8 cellular contexts compared by ENCODE assay signal in the genomic region with DNA sequence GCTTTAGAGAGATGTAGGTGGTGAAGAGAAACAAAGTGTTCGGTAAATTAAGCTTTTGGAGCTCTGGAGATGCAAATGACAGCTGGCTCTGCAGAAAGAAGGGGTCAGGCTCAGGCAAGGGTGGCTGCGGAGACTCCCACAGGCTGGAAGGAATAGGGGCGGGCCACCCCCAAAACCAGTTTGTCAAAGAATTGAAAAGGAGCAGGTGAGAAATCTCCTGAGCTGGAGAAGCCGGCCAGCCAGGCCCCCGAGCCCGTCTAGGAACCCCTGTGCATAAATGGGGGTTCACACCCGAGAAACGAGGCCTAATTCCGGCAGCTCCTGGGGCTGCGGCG. TPM values are rescaled to one million over a fixed set of nuclear protein-coding genes. Genes with fewer than 3 reads are reported as not detected.
A peak's percentile ranks its signal among the peaks of the same experiment; 100 is the strongest.
DNase-seq lines count a peak whose midpoint lies in the region; ATAC-seq, FAIRE-seq and TF ChIP-seq lines count a peak whose summit lies in the region.

No MANE protein-coding gene starts in this region.

- POLR2A ChIA-PET in A549 (lab: Yijun Ruan, JAX): interaction anchor here (1.8 kb wide), 1 partner anchor 13 kb away, joined by 9 read pairs; a partner anchor contains a TSS
- POLR2A ChIA-PET in activated CD4-positive, alpha-beta memory T cell treated with anti-CD3 and anti-CD28 coated beads for 36 hours (lab: Charles Lee): interaction anchor here (2.9 kb wide), 1 partner anchor 13 kb away, joined by 32 read pairs; a partner anchor contains a TSS

- intact Hi-C loops in activated CD4-positive, alpha-beta memory T cell treated with anti-CD3 and anti-CD28 coated beads for 36 hours (cut with micrococcal nuclease): loop anchor here (1.0 to 5.0 kb wide), 3 partner anchors 13 to 984 kb away; a partner anchor contains a TSS

- H3K4me1 ChIP-seq in A549: 0 out of 3 replicates have a peak, but pooled peaks cover 9% of the 10 kb centered on the region
- peaks cover 2 to 37% (median 2%) of the 10 kb centered on the region in 3 donors for H3K4me1 ChIP-seq in gastroesophageal sphincter
- peaks cover 4% of the 10 kb centered on the region for H3K4me1 ChIP-seq in parathyroid adenoma

- peak overlapping the region; percentile 91 for H2AFZ ChIP-seq in parathyroid adenoma

- H3K4me3 ChIP-seq in A549 (peak overlapping the region; percentile 96), gastroesophageal sphincter (peak overlapping the region; percentile 79), parathyroid adenoma (ENCODE audit: low read depth, low read length) (peak overlapping the region; percentile 97)

- WGBS in A549 (ENCODE audit: missing lambda C conversion rate): 3% methylated on average over 11 of the region's 11 CpGs
- 0 to 6% methylated on average over 5 to 6 of the region's 11 CpGs for WGBS in gastroesophageal sphincter (ENCODE audit: low coverage in 1 of 2), 2 donors

- no peak for DNase-seq in A549 (ENCODE audit: low read depth in 1 of 2, low spot score in 1 of 2)
- DNase-seq in activated CD4-positive, alpha-beta memory T cell treated with anti-CD3 and anti-CD28 coated beads for 36 hours: no peak
- DNase-seq in epidermal melanocyte (ENCODE audit: insufficient read length, low spot score): no peak
- no peak for DNase-seq in NK-92 treated with Interleukin-12 subunit alpha and Interleukin-12 subunit beta, amount 100 ng/mL, for 24 hours (lab: John Stamatoyannopoulos, UW)

- H3K9me3 ChIP-seq in A549 (no peaks in the 10 kb centered on the region), gastroesophageal sphincter (no peaks in the 10 kb centered on the region), parathyroid adenoma (ENCODE audit: control insufficient read depth, low read length) (no peaks in the 10 kb centered on the region)

- peak; percentile 35 to 44; a peak in 4 of 6 replicates for ATAC-seq in A549
- ATAC-seq in GM18873 (IDR thresholded peaks at IDR 0.05; ENCODE audit: low FRiP score, unreplicated experiment): peak; percentile 10
- ATAC-seq in HG03139 (IDR thresholded peaks at IDR 0.05; ENCODE audit: unreplicated experiment): peak; percentile 8
- ATAC-seq in gastroesophageal sphincter: no peak

- peaks cover 42% of the 10 kb centered on the region for H3K79me2 ChIP-seq in parathyroid adenoma

- peak overlapping the region; percentile 96 to 99 for H3K27ac ChIP-seq in A549
- peak overlapping the region; percentile 84 to 97 (median 96) for H3K27ac ChIP-seq in gastroesophageal sphincter
- H3K27ac ChIP-seq in parathyroid adenoma: peak overlapping the region; percentile 91

- peak overlapping the region; percentile 99 for H3K4me3 Mint-ChIP-seq in activated CD4-positive, alpha-beta memory T cell treated with anti-CD3 and anti-CD28 coated beads for 36 hours

- CTCF ChIA-PET in A549 (lab: Yijun Ruan, JAX): interaction anchor here (0.8 kb wide), 1 partner anchor 23 kb away, joined by 3 read pairs; no protein-coding TSS in a partner anchor
- CTCF ChIA-PET in activated CD4-positive, alpha-beta memory T cell treated with anti-CD3 and anti-CD28 coated beads for 36 hours (lab: Charles Lee): interaction anchor here (1.4 to 2.8 kb wide), 3 partner anchors 13 to 72 kb away, joined by 3 to 15 read pairs (median 8); a partner anchor contains a TSS

- TF ChIP-seq RAD21 in A549 (conservative IDR thresholded peaks at IDR 0.05 in 1 of 2, IDR thresholded peaks at IDR 0.05 in 1 of 2): no peak

- H3K4me2 ChIP-seq in A549: peak overlapping the region; percentile 95
- H3K4me2 ChIP-seq in parathyroid adenoma (ENCODE audit: low read length): peak overlapping the region; percentile 59

- H3K27ac Mint-ChIP-seq in activated CD4-positive, alpha-beta memory T cell treated with anti-CD3 and anti-CD28 coated beads for 36 hours: peak overlapping the region; percentile 94

- peak overlapping the region; percentile 95 for H3K9ac ChIP-seq in parathyroid adenoma

- no peaks in the 10 kb centered on the region for H3K9me3 Mint-ChIP-seq in activated CD4-positive, alpha-beta memory T cell treated with anti-CD3 and anti-CD28 coated beads for 36 hours

- H3K36me3 Mint-ChIP-seq in activated CD4-positive, alpha-beta memory T cell treated with anti-CD3 and anti-CD28 coated beads for 36 hours: peaks cover 19% of the 10 kb centered on the region

- H3K27me3 ChIP-seq in gastroesophageal sphincter: no peaks in the 10 kb centered on the region
- no peaks in the 10 kb centered on the region for H3K27me3 ChIP-seq in parathyroid adenoma (ENCODE audit: control insufficient read depth, insufficient read depth, low read length)

- TF ChIP-seq POLR2A in A549 (IDR thresholded peaks at IDR 0.05; ENCODE audit: low read length) (no peak), gastroesophageal sphincter (IDR thresholded peaks at IDR 0.05) (no peak)

- no peak for FAIRE-seq in A549 (lab: Jason Lieb, UNC)

- no peaks in the 10 kb centered on the region for H3K36me3 ChIP-seq in gastroesophageal sphincter
- no peaks in the 10 kb centered on the region for H3K36me3 ChIP-seq in parathyroid adenoma (ENCODE audit: control insufficient read depth, insufficient read depth, low read length)

- TF ChIP-seq CTCF in A549 (IDR thresholded peaks at IDR 0.05) (no peak), gastroesophageal sphincter (IDR thresholded peaks at IDR 0.05) (no peak), parathyroid adenoma (IDR thresholded peaks at IDR 0.05) (no peak)

- H3K27me3 Mint-ChIP-seq in activated CD4-positive, alpha-beta memory T cell treated with anti-CD3 and anti-CD28 coated beads for 36 hours: no peaks in the 10 kb centered on the region

- H3K4me1 Mint-ChIP-seq in activated CD4-positive, alpha-beta memory T cell treated with anti-CD3 and anti-CD28 coated beads for 36 hours (ENCODE audit: low read depth): peaks cover 46% of the 10 kb centered on the region

- no peak for TF ChIP-seq EP300 in A549 (IDR thresholded peaks at IDR 0.05)
- no peak for TF ChIP-seq EP300 in gastroesophageal sphincter (IDR thresholded peaks at IDR 0.05)

TF ChIP-seq in A549, 52 proteins besides CTCF, POLR2A, EP300 and RAD21:
- TF ChIP-seq RNF2 (IDR thresholded peaks at IDR 0.05; ENCODE audit: borderline replicate concordance, low read depth) (no peak), FOSL2 (IDR thresholded peaks at IDR 0.05) (no peak), FOSL2 (CRISPR knock-in tag; IDR thresholded peaks at IDR 0.05) (no peak), CBX2 (IDR thresholded peaks at IDR 0.05; ENCODE audit: borderline replicate concordance, low read depth) (no peak), CEBPB (IDR thresholded peaks at IDR 0.05) (no peak), JUNB (IDR thresholded peaks at IDR 0.05) (no peak), RFX5 (IDR thresholded peaks at IDR 0.05) (no peak)

RNA-seq across cellular contexts. Expression of a gene that starts 0.5 kb away (rescaled TPM):
- polyA plus RNA-seq in A549 (2011; rRNA removed) (65.6 and 104 TPM in 2 replicates), A549 (2017; fragmentation: RNase III; extraction: RNeasy Plus Mini Kit Qiagen cat#74134 plus additional on column Dnase treatment) (58.7 to 63.9 TPM (median 59.5 TPM) in 3 replicates)
- polyA plus RNA-seq in A549 (2012; cell fraction: cytosol; rRNA removed): 33.0 and 33.3 TPM in 2 replicates
- polyA plus RNA-seq in A549 (2012; cell fraction: nucleus; rRNA removed): 14.2 and 15.3 TPM in 2 replicates
- 12.8 and 15.9 TPM in 2 replicates for polyA minus RNA-seq in A549 (2011; rRNA and poly(A)+ RNA removed)
- total RNA-seq in activated CD4-positive, alpha-beta memory T cell treated with anti-CD3 and anti-CD28 coated beads for 36 hours: 10 to 100 TPM; 68.7 to 68.9 TPM
- 10 to 100 TPM; 43.6 to 53.0 (median 47.7) TPM for total RNA-seq in gastroesophageal sphincter

RNA-seq across cellular contexts. Expression of a gene that starts 13.3 kb away (rescaled TPM):
- polyA plus RNA-seq in A549 (2011; rRNA removed) (7.0 and 11.2 TPM in 2 replicates), A549 (2017; fragmentation: RNase III; extraction: RNeasy Plus Mini Kit Qiagen cat#74134 plus additional on column Dnase treatment) (4.2 to 5.5 TPM (median 4.4 TPM) in 3 replicates)
- 3.8 TPM in 2 replicates for polyA plus RNA-seq in A549 (2012; cell fraction: cytosol; rRNA removed)
- polyA plus RNA-seq in A549 (2012; cell fraction: nucleus; rRNA removed): 3.1 and 5.0 TPM in 2 replicates
- polyA minus RNA-seq in A549 (2011; rRNA and poly(A)+ RNA removed): 30.6 and 32.8 TPM in 2 replicates
- 10 to 100 TPM; 18.0 to 19.5 TPM for total RNA-seq in activated CD4-positive, alpha-beta memory T cell treated with anti-CD3 and anti-CD28 coated beads for 36 hours
- total RNA-seq in gastroesophageal sphincter: 10 to 100 TPM; 19.3 to 51.4 (median 28.8) TPM
